Comparison of ENCODE assay signal across 19 cellular contexts in the genomic region with DNA sequence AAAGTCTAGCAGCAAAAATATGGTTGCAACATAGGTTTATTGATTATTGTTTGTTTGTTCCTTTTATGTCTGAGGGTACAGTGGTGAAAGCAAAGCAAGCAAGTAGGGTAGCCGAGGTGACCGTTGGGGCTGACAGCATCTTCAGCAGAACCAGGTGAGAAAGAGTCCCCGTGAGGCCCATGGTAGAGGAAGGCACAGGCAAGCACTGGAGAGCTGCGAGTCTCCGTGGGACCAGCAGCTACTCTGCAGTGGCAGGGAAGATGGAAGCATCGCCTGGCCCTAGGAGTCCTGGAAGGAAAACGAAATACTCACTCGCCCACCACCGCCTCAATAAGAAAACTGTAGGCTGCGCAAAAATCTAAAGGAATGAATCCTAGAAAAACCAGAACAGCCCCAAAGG. TPM values are rescaled to one million over a fixed set of nuclear protein-coding genes. Genes with fewer than 3 reads are reported as not detected.
"Had no signal": no experiment of that assay in that cellular context is flagged by ENCODE, and none has a peak within 500 bp of the region (broad histone marks: within the 10 kb centered on the region; RNA-seq: fewer than 3 reads in every experiment).

No MANE protein-coding gene starts in this region.

- H3K4me3 ChIP-seq: coronary artery, heart left ventricle, left ventricle myocardium inferior, lower lobe of right lung, right atrium auricular region, sigmoid colon, skin epidermis, thyroid gland had no signal

- H3K4me1 ChIP-seq: heart left ventricle, left ventricle myocardium inferior, lower lobe of right lung, right atrium auricular region, sigmoid colon, thyroid gland had no signal

- H3K4me3 Mint-ChIP-seq: immature natural killer cell, memory B cell, naive B cell, nephron, type B pancreatic cell had no signal

- H3K27me3 Mint-ChIP-seq: memory B cell had no signal

- H3K9me3 ChIP-seq: lower lobe of right lung, thyroid gland had no signal

- H3K27ac ChIP-seq: coronary artery, heart left ventricle, left ventricle myocardium inferior, lower lobe of right lung, right atrium auricular region, sigmoid colon, skin epidermis, thyroid gland had no signal

- DNase-seq: effector CD4-positive, alpha-beta T cell; foreskin melanocyte; heart left ventricle; hippocampal formation; immature natural killer cell; left ventricle myocardium inferior; lower lobe of right lung; naive B cell; posterior cingulate gyrus; sigmoid colon; stimulated activated CD4-positive, alpha-beta T cell treated with anti-CD3 and anti-CD28 coated beads, Interleukin-12 subunit alpha, Interleukin-12 subunit beta, amount 100 ng/mL, for 4 hours; stimulated activated naive CD4-positive, alpha-beta T cell treated with Interleukin-2 at 50 U/mL for 16 hours; thyroid gland had no signal

- ATAC-seq: heart left ventricle, lower lobe of right lung had no signal

- H3K27ac Mint-ChIP-seq: immature natural killer cell, memory B cell, naive B cell, nephron, type B pancreatic cell had no signal

- H3K27me3 ChIP-seq: right atrium auricular region, thyroid gland had no signal

- H3K36me3 ChIP-seq: heart left ventricle, left ventricle myocardium inferior, lower lobe of right lung, right atrium auricular region, sigmoid colon, thyroid gland had no signal

- H3K36me3 Mint-ChIP-seq: immature natural killer cell, memory B cell, type B pancreatic cell had no signal

- H3K4me1 Mint-ChIP-seq: immature natural killer cell, memory B cell, naive B cell, nephron had no signal

RNA-seq across cellular contexts. Expression of a gene that starts 25.3 kb away (rescaled TPM):
- polyA plus RNA-seq: heart left ventricle, immature natural killer cell, sigmoid colon had no signal
